Comparison of ENCODE assay signal across 14 cellular contexts in genomic region chr3:197356275-197356674, GRCh38. TPM values are rescaled to one million over a fixed set of nuclear protein-coding genes. Genes with fewer than 3 reads are reported as not detected.
A peak's percentile ranks its signal among the peaks of the same experiment; 100 is the strongest.
DNase-seq lines count a peak whose midpoint lies in the region; ATAC-seq and TF ChIP-seq lines count a peak whose summit lies in the region.
"Had no signal": no experiment of that assay in that cellular context is flagged by ENCODE, and none has a peak within 500 bp of the region (broad histone marks: within the 10 kb centered on the region; RNA-seq: fewer than 3 reads in every experiment).

No MANE protein-coding gene starts in this region.

- H3K4me1 ChIP-seq in BLaER1 treated with 17β-estradiol and CSF1 and Interleukin-3, amounts not matched to agents 10 nM and 100 nM, result peaks cover 27 to 51% (median 49%) of the 10 kb centered on the region in 10 experiments
- H3K4me1 ChIP-seq in heart right ventricle, result peaks cover 3 to 53% (median 27%) of the 10 kb centered on the region in 9 donors

- H3K27me3 ChIP-seq in BLaER1 treated with 17β-estradiol and CSF1 and Interleukin-3, amounts not matched to agents 10 nM and 100 nM, result peaks cover 0 to 6% (median 0%) of the 10 kb centered on the region in 11 experiments; a peak in 2 of 22 replicates
- no peaks in the 10 kb centered on the region for H3K27me3 ChIP-seq in heart right ventricle
- H3K27me3 ChIP-seq: adrenal gland, spleen had no signal

- H3K4me2 ChIP-seq in BLaER1 treated with 17β-estradiol and CSF1 and Interleukin-3, amounts not matched to agents 10 nM and 100 nM, result peak overlapping the region; percentile 47 to 96 (median 93)

- peaks cover 28 to 35% (median 32%) of the 10 kb centered on the region in 11 experiments for H3K9me3 ChIP-seq in BLaER1 treated with 17β-estradiol and CSF1 and Interleukin-3, amounts not matched to agents 10 nM and 100 nM (replicated peaks in 1 of 11)
- H3K9me3 ChIP-seq in heart right ventricle, result peaks cover 0 to 20% (median 0%) of the 10 kb centered on the region in 11 donors
- H3K9me3 ChIP-seq: adrenal gland had no signal

- no peak for TF ChIP-seq CTCF in heart right ventricle (IDR thresholded peaks at IDR 0.05)

- no peaks in the 10 kb centered on the region for H4K20me1 ChIP-seq in BLaER1 treated with 17β-estradiol and CSF1 and Interleukin-3, amounts not matched to agents 10 nM and 100 nM

- H3K36me3 ChIP-seq in BLaER1 treated with 17β-estradiol and CSF1 and Interleukin-3, amounts not matched to agents 10 nM and 100 nM, result peaks cover 0 to 5% (median 0%) of the 10 kb centered on the region in 11 experiments; a peak in 4 of 22 replicates
- H3K36me3 ChIP-seq in heart right ventricle, result no peaks in the 10 kb centered on the region
- H3K36me3 ChIP-seq: adrenal gland, spleen, WERI-Rb-1 had no signal

- H3K9ac ChIP-seq in BLaER1 treated with 17β-estradiol and CSF1 and Interleukin-3, amounts not matched to agents 10 nM and 100 nM, result peak overlapping the region in 2 of 11 experiments; percentile 7 to 24; a peak in 1 of 22 replicates

- 55 to 63% methylated on average over 14 of the region's 14 CpGs for WGBS in heart right ventricle, 2 donors

- H3K4me3 ChIP-seq in BLaER1 treated with 17β-estradiol and CSF1 and Interleukin-3, amounts not matched to agents 10 nM and 100 nM, result 0 out of 20 replicates have a peak overlapping the region, but pooled peaks of 1 of the 10 experiments have one; percentile 9
- H3K4me3 ChIP-seq in heart right ventricle, result peak overlapping the region in 4 of 10 donors; percentile 3 to 26 (median 20)
- H3K4me3 ChIP-seq: adrenal gland had no signal

- DNase-seq in RPMI8226 (peak; percentile 82), heart right ventricle (peak; percentile 40 to 68), putamen (ENCODE audit: low spot score) (peak; percentile 59), T-helper 9 cell (no peak), NCI-H446 (lab: John Stamatoyannopoulos, UW) (no peak), CD1c-positive myeloid dendritic cell (ENCODE audit: extremely low spot score) (no peak)
- no peak for DNase-seq in activated CD4-positive, alpha-beta T cell treated with anti-CD3 and anti-CD28 coated beads for 1 hour
- DNase-seq: adrenal gland; CD4-positive, alpha-beta T cell; NCI-H446 treated with DMSO at 0.1 percent for 48 hours; SHP77; spleen; WERI-Rb-1 had no signal

- no peak overlapping the region for H3K27ac ChIP-seq in BLaER1 treated with 17β-estradiol and CSF1 and Interleukin-3, amounts not matched to agents 10 nM and 100 nM
- peak overlapping the region in 5 of 10 donors; percentile 6 to 82 (median 55) for H3K27ac ChIP-seq in heart right ventricle
- H3K27ac ChIP-seq: adrenal gland, spleen, WERI-Rb-1 had no signal

- intact Hi-C loops in heart right ventricle (cut with DNase I), result loop anchor here in 1 of 10 donors (10.0 kb wide), 1 partner anchor 99 kb away; no protein-coding TSS in a partner anchor

- peak; percentile 41 to 68 (median 51) for ATAC-seq in heart right ventricle

RNA-seq across cellular contexts. Expression of gene DLG1, which starts 57.9 kb away (rescaled TPM):
- total RNA-seq in heart right ventricle, result 10 to 100 TPM; 29.0 to 97.4 (median 57.6) TPM
- 10 to 100 TPM; 20.7 to 42.5 TPM for polyA plus RNA-seq in heart right ventricle

Comparison
In these comparisons a context has a peak if more than half of its experiments do, and no peak if none do; other contexts are left out.
1. DNase-seq: peak in RPMI8226 (single experiment), heart right ventricle (2 of 2) and putamen (single experiment); none in T-helper 9 cell (single experiment), NCI-H446 (0 of 2), activated CD4-positive, alpha-beta T cell treated with anti-CD3 and anti-CD28 coated beads for 1 hour (single experiment) and CD1c-positive myeloid dendritic cell (single experiment).